ENCODE assay signal across 8 cellular contexts in genomic region chr1:43358121-43358745, GRCh38. TPM values are rescaled to one million over a fixed set of nuclear protein-coding genes. Genes with fewer than 3 reads are reported as not detected.
DNase-seq lines count a peak whose midpoint lies in the region; ATAC-seq, FAIRE-seq and TF ChIP-seq lines count a peak whose summit lies in the region.

No MANE protein-coding gene starts in this region.

- H3K9me3 Mint-ChIP-seq in HFFc6: no peaks in the 10 kb centered on the region
- no peaks in the 10 kb centered on the region for H3K9me3 Mint-ChIP-seq in activated T-helper 17 cell treated with anti-CD3 and anti-CD28 coated beads, Interleukin-2, amount 50 U/mL, for 72 hours
- H3K9me3 Mint-ChIP-seq in glutamatergic neuron (ENCODE audit: unreplicated experiment): peaks cover 4% of the 10 kb centered on the region

- 0 to 1% methylated on average over 32 to 33 of the region's 33 CpGs for WGBS in pancreas, 2 donors

- H3K4me1 Mint-ChIP-seq in HFFc6 (ENCODE audit: low read depth) (peaks cover 68% of the 10 kb centered on the region), glutamatergic neuron (ENCODE audit: low read depth, unreplicated experiment) (peaks cover 9% of the 10 kb centered on the region)
- H3K4me1 Mint-ChIP-seq in activated T-helper 17 cell treated with anti-CD3 and anti-CD28 coated beads, Interleukin-2, amount 50 U/mL, for 72 hours: peaks cover 13% of the 10 kb centered on the region

- H3K4me1 ChIP-seq in pancreas: peaks cover 0 to 6% (median 0%) of the 10 kb centered on the region in 3 donors

- H3K4me3 Mint-ChIP-seq in HFFc6 (peak overlapping the region; percentile 95), glutamatergic neuron (ENCODE audit: unreplicated experiment) (peak overlapping the region; percentile 90)
- H3K4me3 Mint-ChIP-seq in activated T-helper 17 cell treated with anti-CD3 and anti-CD28 coated beads, Interleukin-2, amount 50 U/mL, for 72 hours: peak overlapping the region; percentile 89

- DNase-seq in NCI-H345 (lab: John Stamatoyannopoulos, UW): peak; percentile 34
- DNase-seq in NCI-H345 treated with DMSO at 0.1 percent for 48 hours (lab: John Stamatoyannopoulos, UW; ENCODE audit: unreplicated experiment): no peak
- DNase-seq in HFFc6: peak; percentile 38
- peak; percentile 30 for DNase-seq in NCI-H460 (ENCODE audit: extremely low read depth, low read depth)
- no peak for DNase-seq in glutamatergic neuron
- DNase-seq in pancreas: no peak

- H3K27ac ChIP-seq in pancreas: peak overlapping the region; percentile 54 to 82 (median 74)

- intact Hi-C loops in pancreas (cut with DNase I): no loop called here

- FAIRE-seq in pancreas (lab: Jason Lieb, UNC): no peak

- H3K27me3 ChIP-seq in pancreas: no peaks in the 10 kb centered on the region

- H3K4me3 ChIP-seq in pancreas: peak overlapping the region; percentile 50 to 58 (median 54)

- H3K27ac Mint-ChIP-seq in HFFc6: peak overlapping the region; percentile 95
- H3K27ac Mint-ChIP-seq in activated T-helper 17 cell treated with anti-CD3 and anti-CD28 coated beads, Interleukin-2, amount 50 U/mL, for 72 hours: peak overlapping the region; percentile 86
- peak overlapping the region; percentile 92 for H3K27ac Mint-ChIP-seq in glutamatergic neuron (ENCODE audit: unreplicated experiment)

- H3K36me3 Mint-ChIP-seq in HFFc6 (ENCODE audit: low read depth): peaks cover 44% of the 10 kb centered on the region
- peaks cover 40% of the 10 kb centered on the region for H3K36me3 Mint-ChIP-seq in activated T-helper 17 cell treated with anti-CD3 and anti-CD28 coated beads, Interleukin-2, amount 50 U/mL, for 72 hours (ENCODE audit: low read depth)
- H3K36me3 Mint-ChIP-seq in glutamatergic neuron (ENCODE audit: unreplicated experiment): no peaks in the 10 kb centered on the region

- TF ChIP-seq CTCF in HFFc6 (IDR thresholded peaks at IDR 0.05) (peak; percentile 73), glutamatergic neuron (IDR thresholded peaks at IDR 0.05; ENCODE audit: partially characterized antibody, unreplicated experiment) (peak; percentile 19), pancreas (IDR thresholded peaks at IDR 0.05) (peak in 1 of 4 donors; percentile 8)

- H3K9me3 ChIP-seq in pancreas: no peaks in the 10 kb centered on the region

- ATAC-seq in activated T-helper 17 cell treated with anti-CD3 and anti-CD28 coated beads, Interleukin-2, amount 50 U/mL, for 72 hours (replicated peaks): peak; percentile 37
- peak; percentile 57 to 75 (median 70) for ATAC-seq in pancreas
- ATAC-seq in GM21526 (IDR thresholded peaks at IDR 0.05; ENCODE audit: low FRiP score, unreplicated experiment): no peak

- H3K36me3 ChIP-seq in pancreas: peaks cover 0 to 5% (median 0%) of the 10 kb centered on the region in 3 donors

- H3K27me3 Mint-ChIP-seq in HFFc6 (ENCODE audit: insufficient read depth) (peaks cover 6% of the 10 kb centered on the region), glutamatergic neuron (ENCODE audit: unreplicated experiment) (peaks cover 2% of the 10 kb centered on the region)
- H3K27me3 Mint-ChIP-seq in activated T-helper 17 cell treated with anti-CD3 and anti-CD28 coated beads, Interleukin-2, amount 50 U/mL, for 72 hours: no peaks in the 10 kb centered on the region

RNA-seq across cellular contexts. Expression of gene CDC20, which starts 0.5 kb away (rescaled TPM):
- 100 to 1,000 TPM in 5 of 6 experiments, 10 to 100 TPM in 1; 87.0 to 221 (median 183) TPM for total RNA-seq in HFFc6 (2021; fragmentation: NEBNext Ultra II Directional; extraction: Animal tissue kit (Norgen Biotek cat#: 25700))
- 81.9 and 84.7 TPM in 2 replicates for total RNA-seq in NCI-H460 (2014; rRNA removed; shearing (Covaris generic))
- polyA plus RNA-seq in NCI-H460 (2014; cell fraction: nucleus; rRNA removed): 116 TPM in 2 replicates
- 100 to 1,000 TPM; 127 to 199 TPM for total RNA-seq in activated T-helper 17 cell treated with anti-CD3 and anti-CD28 coated beads, Interleukin-2, amount 50 U/mL, for 72 hours
- total RNA-seq in glutamatergic neuron (ENCODE audit: unreplicated experiment): 22.5 TPM
- total RNA-seq in pancreas: 1 to 10 TPM in 3 of 6 donors, under 1 TPM in 3; 0.12 to 1.8 (median 0.80) TPM
- under 1 TPM; 0.23 to 0.61 TPM for polyA plus RNA-seq in pancreas

RNA-seq across cellular contexts. Expression of gene ELOVL1, which starts 9.6 kb away (rescaled TPM):
- 100 to 1,000 TPM; 137 to 185 (median 160) TPM for total RNA-seq in HFFc6 (2021; fragmentation: NEBNext Ultra II Directional; extraction: Animal tissue kit (Norgen Biotek cat#: 25700))
- 68.9 and 69.5 TPM in 2 replicates for total RNA-seq in NCI-H460 (2014; rRNA removed; shearing (Covaris generic))
- 80.1 and 95.1 TPM in 2 replicates for polyA plus RNA-seq in NCI-H460 (2014; cell fraction: nucleus; rRNA removed)
- 10 to 100 TPM; 53.4 to 73.7 TPM for total RNA-seq in activated T-helper 17 cell treated with anti-CD3 and anti-CD28 coated beads, Interleukin-2, amount 50 U/mL, for 72 hours
- total RNA-seq in glutamatergic neuron (ENCODE audit: unreplicated experiment): 18.7 TPM
- total RNA-seq in pancreas: 10 to 100 TPM; 22.8 to 44.9 (median 29.5) TPM
- 10 to 100 TPM; 32.2 to 43.5 TPM for polyA plus RNA-seq in pancreas

RNA-seq across cellular contexts. Expression of gene MPL, which starts 20.6 kb away (rescaled TPM):
- not detected for total RNA-seq in HFFc6 (2021; fragmentation: NEBNext Ultra II Directional; extraction: Animal tissue kit (Norgen Biotek cat#: 25700))
- total RNA-seq in NCI-H460 (2014; rRNA removed; shearing (Covaris generic)): not detected in 2 replicates
- not detected in 2 replicates for polyA plus RNA-seq in NCI-H460 (2014; cell fraction: nucleus; rRNA removed)
- not detected for total RNA-seq in activated T-helper 17 cell treated with anti-CD3 and anti-CD28 coated beads, Interleukin-2, amount 50 U/mL, for 72 hours
- total RNA-seq in glutamatergic neuron (ENCODE audit: unreplicated experiment) (not detected), pancreas (under 1 TPM in 4 of 6 donors, not detected in 2; 0.12 to 0.43 (median 0.19) TPM)
- polyA plus RNA-seq in pancreas: under 1 TPM; 0.08 to 0.09 TPM

RNA-seq across cellular contexts. Expression of gene MED8, which starts 31.4 kb away (rescaled TPM):
- total RNA-seq in HFFc6 (2021; fragmentation: NEBNext Ultra II Directional; extraction: Animal tissue kit (Norgen Biotek cat#: 25700)): 10 to 100 TPM; 56.0 to 64.0 (median 60.8) TPM
- total RNA-seq in NCI-H460 (2014; rRNA removed; shearing (Covaris generic)): 48.2 and 50.4 TPM in 2 replicates
- 35.3 and 58.1 TPM in 2 replicates for polyA plus RNA-seq in NCI-H460 (2014; cell fraction: nucleus; rRNA removed)
- total RNA-seq in activated T-helper 17 cell treated with anti-CD3 and anti-CD28 coated beads, Interleukin-2, amount 50 U/mL, for 72 hours: 10 to 100 TPM; 34.1 to 39.4 TPM
- 39.1 TPM for total RNA-seq in glutamatergic neuron (ENCODE audit: unreplicated experiment)
- total RNA-seq in pancreas: 10 to 100 TPM; 13.5 to 22.6 (median 16.6) TPM
- polyA plus RNA-seq in pancreas: 10 to 100 TPM; 15.3 to 24.8 TPM

RNA-seq across cellular contexts. Expression of gene SZT2, which starts 31.5 kb away (rescaled TPM):
- total RNA-seq in HFFc6 (2021; fragmentation: NEBNext Ultra II Directional; extraction: Animal tissue kit (Norgen Biotek cat#: 25700)): 10 to 100 TPM; 17.2 to 21.8 (median 21.3) TPM
- 13.8 and 16.2 TPM in 2 replicates for total RNA-seq in NCI-H460 (2014; rRNA removed; shearing (Covaris generic))
- 20.8 and 30.5 TPM in 2 replicates for polyA plus RNA-seq in NCI-H460 (2014; cell fraction: nucleus; rRNA removed)
- total RNA-seq in activated T-helper 17 cell treated with anti-CD3 and anti-CD28 coated beads, Interleukin-2, amount 50 U/mL, for 72 hours: 10 to 100 TPM; 53.4 to 59.3 TPM
- total RNA-seq in glutamatergic neuron (ENCODE audit: unreplicated experiment): 85.3 TPM
- total RNA-seq in pancreas: 10 to 100 TPM; 18.5 to 30.8 (median 23.4) TPM
- 10 to 100 TPM; 23.4 to 54.9 TPM for polyA plus RNA-seq in pancreas

Comparison
In these comparisons a context has a peak if more than half of its experiments do, and no peak if none do; other contexts are left out.
1. DNase-seq: peak in NCI-H345 (single experiment), HFFc6 (single experiment) and NCI-H460 (single experiment); none in NCI-H345 treated with DMSO at 0.1 percent for 48 hours (single experiment), glutamatergic neuron (single experiment) and pancreas (0 of 6).
2. Peak in every context shown above with its lines, with median percentiles within 50 percentile points of each other: H3K27ac Mint-ChIP-seq and H3K4me3 Mint-ChIP-seq.